ENCODE assay signal across 18 cellular contexts in the genomic region with DNA sequence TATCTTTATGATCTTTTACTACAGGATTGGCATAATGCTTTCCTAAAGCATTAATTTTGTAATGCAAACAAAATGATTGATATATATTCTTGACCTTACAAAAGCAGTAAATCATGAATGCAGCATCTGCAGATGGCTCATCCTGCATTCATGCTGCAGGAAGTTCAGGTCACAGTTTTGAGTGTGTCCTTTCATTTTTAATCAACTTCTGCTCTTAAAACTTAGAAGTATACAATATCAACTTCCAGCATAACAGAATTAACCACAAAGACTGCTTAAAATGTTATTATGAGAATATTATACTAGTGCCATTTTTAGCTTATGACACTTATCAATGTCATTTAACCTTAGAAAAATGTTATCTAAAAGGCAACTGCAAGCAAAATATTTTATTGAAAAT. TPM values are rescaled to one million over a fixed set of nuclear protein-coding genes. Genes with fewer than 3 reads are reported as not detected.
A peak's percentile ranks its signal among the peaks of the same experiment; 100 is the strongest.
DNase-seq lines count a peak whose midpoint lies in the region; ATAC-seq and TF ChIP-seq lines count a peak whose summit lies in the region.
"Had no signal": no experiment of that assay in that cellular context is flagged by ENCODE, and none has a peak within 500 bp of the region (broad histone marks: within the 10 kb centered on the region; RNA-seq: fewer than 3 reads in every experiment).

No MANE protein-coding gene starts in this region.

- H3K27ac Mint-ChIP-seq in nephron progenitor cell, result no peak overlapping the region

- ATAC-seq in GM18519 (IDR thresholded peaks at IDR 0.05; ENCODE audit: low FRiP score, unreplicated experiment) (peak; percentile 90), GM21515 (IDR thresholded peaks at IDR 0.05; ENCODE audit: unreplicated experiment) (peak; percentile 70), HG03108 (IDR thresholded peaks at IDR 0.05; ENCODE audit: unreplicated experiment) (peak; percentile 63)
- ATAC-seq: activated CD4-positive, CD25-positive, alpha-beta regulatory T cell treated with anti-CD3 and anti-CD28 coated beads, Interleukin-2, amount 50 U/mL, for 24 hours; HCT116 had no signal

- no peak for TF ChIP-seq CTCF in choroid plexus epithelial cell (conservative IDR thresholded peaks at IDR 0.05; ENCODE audit: low read depth, low read length)
- no peak for TF ChIP-seq CTCF in nephron progenitor cell (IDR thresholded peaks at IDR 0.05)
- no peak for TF ChIP-seq CTCF in left ventricle myocardium inferior (IDR thresholded peaks at IDR 0.05; ENCODE audit: borderline replicate concordance)

- H3K36me3 ChIP-seq in left ventricle myocardium inferior, result peaks cover 13% of the 10 kb centered on the region
- H3K36me3 ChIP-seq: right atrium auricular region had no signal

- H3K36me3 Mint-ChIP-seq in nephron progenitor cell (ENCODE audit: low read depth), result peaks cover 8% of the 10 kb centered on the region

- H3K9me3 ChIP-seq in left ventricle myocardium inferior (replicated peaks), result no peaks in the 10 kb centered on the region
- H3K9me3 ChIP-seq: right atrium auricular region had no signal

- H3K27ac ChIP-seq in left ventricle myocardium inferior (replicated peaks), result no peak overlapping the region
- H3K27ac ChIP-seq: right atrium auricular region had no signal

- H3K4me3 ChIP-seq in choroid plexus epithelial cell (ENCODE audit: low read depth, low read length), result no peak overlapping the region
- no peak overlapping the region for H3K4me3 ChIP-seq in left ventricle myocardium inferior
- H3K4me3 ChIP-seq: right atrium auricular region had no signal

- no peaks in the 10 kb centered on the region for H3K4me1 Mint-ChIP-seq in nephron progenitor cell

- H3K4me3 Mint-ChIP-seq in nephron progenitor cell, result no peak overlapping the region

- H3K9me3 Mint-ChIP-seq in nephron progenitor cell, result peaks cover 4% of the 10 kb centered on the region

- no peaks in the 10 kb centered on the region for H3K4me1 ChIP-seq in left ventricle myocardium inferior
- H3K4me1 ChIP-seq: right atrium auricular region had no signal

- DNase-seq in choroid plexus epithelial cell (ENCODE audit: low read depth) (peak; percentile 36), DMS153 (lab: John Stamatoyannopoulos, UW) (no peak), nephron progenitor cell (no peak), cerebellum (ENCODE audit: low spot score) (no peak), left ventricle myocardium inferior (no peak)
- DNase-seq: activated gamma-delta T cell; anterior cingulate cortex; COR-L47; NCI-H1417 treated with DMSO at 0.1 percent for 48 hours; NCI-H2227 treated with DMSO at 0.1 percent for 48 hours; NK-92 treated with Interleukin-12 subunit alpha and Interleukin-12 subunit beta, amount 100 ng/mL, for 24 hours; nucleus accumbens had no signal

- intact Hi-C loops in left ventricle myocardium inferior (cut with micrococcal nuclease), result no loop called here

- no peaks in the 10 kb centered on the region for H3K27me3 Mint-ChIP-seq in nephron progenitor cell (ENCODE audit: low read depth, poor library complexity)

- no peaks in the 10 kb centered on the region for H3K27me3 ChIP-seq in left ventricle myocardium inferior (ENCODE audit: low read depth)
- H3K27me3 ChIP-seq: right atrium auricular region had no signal

RNA-seq across cellular contexts. Expression of gene SLC36A4, which starts 54.0 kb away (rescaled TPM):
- 36.9 TPM for total RNA-seq in cerebellum
- 7.1 TPM for total RNA-seq in left ventricle myocardium inferior
